ENCODE assay signal across 1 cellular context in the genomic region with DNA sequence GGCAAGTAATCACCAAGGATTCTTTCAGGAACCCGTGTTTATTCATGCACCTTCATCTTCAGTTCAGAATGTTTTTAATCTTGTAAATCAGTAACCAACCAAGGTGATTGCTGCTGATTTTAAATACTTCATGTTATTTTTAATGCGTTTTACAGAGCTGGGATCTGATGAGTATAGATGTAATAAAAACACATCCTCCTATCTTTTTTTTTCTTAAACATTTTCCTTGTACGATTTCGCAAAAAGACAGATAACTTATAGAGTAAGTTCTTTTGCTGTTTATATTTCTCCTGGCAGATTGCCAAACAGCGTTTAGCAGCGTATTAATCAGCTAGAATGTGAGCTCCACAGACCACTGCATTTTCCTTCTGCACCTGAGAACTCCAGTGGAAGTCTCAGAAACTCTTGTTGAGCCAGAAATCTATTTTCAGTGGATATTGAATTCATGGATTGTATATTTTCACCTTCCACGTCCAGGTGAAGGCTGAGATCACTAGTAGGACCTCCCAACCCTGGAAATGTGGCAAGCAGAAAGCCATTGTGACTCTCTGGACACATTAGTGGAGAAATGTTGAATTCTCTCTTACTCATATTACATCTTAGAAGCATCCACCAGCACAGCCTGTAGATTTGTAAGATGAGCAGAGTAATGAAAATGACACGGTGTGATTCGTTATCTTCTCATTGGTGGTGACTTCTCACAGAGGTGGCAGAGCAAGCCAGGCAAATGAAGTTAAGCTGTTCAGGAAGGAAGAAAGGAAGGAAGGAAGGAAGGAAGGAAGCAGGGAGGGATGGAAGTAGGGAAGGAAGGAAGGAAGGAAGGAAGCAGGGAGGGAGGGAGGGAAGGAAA.
TF ChIP-seq lines count a peak whose summit lies in the region.

No MANE protein-coding gene starts in this region.

TF ChIP-seq in IMR-90, 13 proteins besides CTCF, POLR2A, EP300 and RAD21:
- no peak for TF ChIP-seq CHD1 (IDR thresholded peaks at IDR 0.05; ENCODE audit: low read depth, low read length)
- TF ChIP-seq, protein P1, sequence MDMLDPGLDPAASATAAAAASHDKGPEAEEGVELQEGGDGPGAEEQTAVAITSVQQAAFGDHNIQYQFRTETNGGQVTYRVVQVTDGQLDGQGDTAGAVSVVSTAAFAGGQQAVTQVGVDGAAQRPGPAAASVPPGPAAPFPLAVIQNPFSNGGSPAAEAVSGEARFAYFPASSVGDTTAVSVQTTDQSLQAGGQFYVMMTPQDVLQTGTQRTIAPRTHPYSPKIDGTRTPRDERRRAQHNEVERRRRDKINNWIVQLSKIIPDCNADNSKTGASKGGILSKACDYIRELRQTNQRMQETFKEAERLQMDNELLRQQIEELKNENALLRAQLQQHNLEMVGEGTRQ (IDR thresholded peaks at IDR 0.05; ENCODE audit: low read depth, low read length) = no peak
- no peak for TF ChIP-seq FOS (IDR thresholded peaks at IDR 0.05; ENCODE audit: low read depth, low read length)
- TF ChIP-seq, protein P2, sequence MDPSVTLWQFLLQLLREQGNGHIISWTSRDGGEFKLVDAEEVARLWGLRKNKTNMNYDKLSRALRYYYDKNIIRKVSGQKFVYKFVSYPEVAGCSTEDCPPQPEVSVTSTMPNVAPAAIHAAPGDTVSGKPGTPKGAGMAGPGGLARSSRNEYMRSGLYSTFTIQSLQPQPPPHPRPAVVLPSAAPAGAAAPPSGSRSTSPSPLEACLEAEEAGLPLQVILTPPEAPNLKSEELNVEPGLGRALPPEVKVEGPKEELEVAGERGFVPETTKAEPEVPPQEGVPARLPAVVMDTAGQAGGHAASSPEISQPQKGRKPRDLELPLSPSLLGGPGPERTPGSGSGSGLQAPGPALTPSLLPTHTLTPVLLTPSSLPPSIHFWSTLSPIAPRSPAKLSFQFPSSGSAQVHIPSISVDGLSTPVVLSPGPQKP (IDR thresholded peaks at IDR 0.05; ENCODE audit: borderline replicate concordance, low read depth, low read length) = no peak
